ENCODE assay signal across 6 cellular contexts in the genomic region with DNA sequence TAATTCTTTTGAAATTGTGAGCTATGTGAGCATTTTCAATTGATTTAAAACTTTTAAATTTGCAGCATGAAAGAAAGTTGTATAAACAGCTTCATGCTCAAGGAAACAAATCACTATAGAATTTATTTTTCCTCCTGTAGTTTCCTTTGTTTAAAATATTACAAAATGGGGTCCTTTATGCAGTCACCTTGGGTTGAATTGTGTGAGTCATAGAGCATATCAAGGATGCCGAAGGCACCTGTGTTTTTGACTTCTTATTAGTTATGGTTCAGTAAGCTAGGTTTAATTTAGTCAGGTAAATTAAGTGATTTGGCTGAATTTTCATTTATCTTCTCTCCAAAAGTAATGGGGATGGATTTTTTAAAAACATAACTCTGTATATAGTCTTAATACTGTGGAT.
"Had no signal": no experiment of that assay in that cellular context is flagged by ENCODE, and none has a peak within 500 bp of the region (broad histone marks: within the 10 kb centered on the region; RNA-seq: fewer than 3 reads in every experiment).

No MANE protein-coding gene starts in this region.

- H3K4me2 ChIP-seq: GM23338 had no signal

- H2AFZ ChIP-seq: GM23338 had no signal

- H3K4me3 ChIP-seq: GM23338 had no signal

- ATAC-seq: GM23338, HepG2 had no signal

- H3K27ac ChIP-seq: HL-60 had no signal

- DNase-seq: H9, HCEC 1CT, KBM-7 had no signal
